In the genomic region with DNA sequence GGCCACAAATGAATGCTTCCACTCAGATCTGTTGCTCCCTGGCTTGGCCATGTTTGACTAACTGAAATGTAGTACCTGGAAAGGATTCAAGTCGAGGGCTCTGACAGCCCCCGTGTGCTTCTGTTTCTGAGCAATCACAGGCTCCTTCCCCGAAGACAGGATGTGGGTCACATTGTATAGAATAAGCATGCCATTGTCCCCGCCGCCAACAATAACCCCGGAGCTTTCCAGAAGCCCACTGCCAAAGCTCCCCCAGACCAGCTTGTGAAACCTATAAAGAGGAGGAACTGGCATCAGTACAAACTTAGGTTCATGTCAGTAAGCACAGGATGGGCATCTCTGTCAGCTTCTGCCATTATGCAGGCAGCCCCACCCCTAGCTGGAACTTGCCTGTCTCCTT, we compare ENCODE assay signal across 12 cellular contexts. TPM values are rescaled to one million over a fixed set of nuclear protein-coding genes. Genes with fewer than 3 reads are reported as not detected.
DNase-seq lines count a peak whose midpoint lies in the region; ATAC-seq and TF ChIP-seq lines count a peak whose summit lies in the region.
"Had no signal": no experiment of that assay in that cellular context is flagged by ENCODE, and none has a peak within 500 bp of the region (broad histone marks: within the 10 kb centered on the region; RNA-seq: fewer than 3 reads in every experiment).

No MANE protein-coding gene starts in this region.

- no peaks in the 10 kb centered on the region for H3K9me3 Mint-ChIP-seq in natural killer cell
- no peaks in the 10 kb centered on the region for H3K9me3 Mint-ChIP-seq in stimulated activated naive CD8-positive, alpha-beta T cell treated with anti-CD3 and anti-CD28 coated beads, Interleukin-15, amount 100 ng/mL, for 72 hours

- no peak for TF ChIP-seq CTCF in natural killer cell (IDR thresholded peaks at IDR 0.05)

- H3K4me1 Mint-ChIP-seq in natural killer cell = peaks cover 44 to 48% of the 10 kb centered on the region in 2 donors
- peaks cover 87% of the 10 kb centered on the region for H3K4me1 Mint-ChIP-seq in stimulated activated naive CD8-positive, alpha-beta T cell treated with anti-CD3 and anti-CD28 coated beads, Interleukin-15, amount 100 ng/mL, for 72 hours

- no peak for ATAC-seq in natural killer cell
- peak; percentile 58 for ATAC-seq in stimulated activated naive CD8-positive, alpha-beta T cell treated with anti-CD3 and anti-CD28 coated beads, Interleukin-15, amount 100 ng/mL, for 72 hours
- no peak for ATAC-seq in HG02870 (IDR thresholded peaks at IDR 0.05; ENCODE audit: unreplicated experiment)
- no peak for ATAC-seq in GM18867 (IDR thresholded peaks at IDR 0.05; ENCODE audit: unreplicated experiment)

- no peaks in the 10 kb centered on the region for H3K36me3 Mint-ChIP-seq in natural killer cell

- H3K4me3 Mint-ChIP-seq in natural killer cell = peak overlapping the region; percentile 45
- H3K4me3 Mint-ChIP-seq in stimulated activated naive CD8-positive, alpha-beta T cell treated with anti-CD3 and anti-CD28 coated beads, Interleukin-15, amount 100 ng/mL, for 72 hours = peak overlapping the region; percentile 63 to 81

- H3K27ac Mint-ChIP-seq in natural killer cell = peak overlapping the region in 1 of 2 donors; percentile 6
- peak overlapping the region; percentile 92 to 99 for H3K27ac Mint-ChIP-seq in stimulated activated naive CD8-positive, alpha-beta T cell treated with anti-CD3 and anti-CD28 coated beads, Interleukin-15, amount 100 ng/mL, for 72 hours

- intact Hi-C loops in natural killer cell (cut with micrococcal nuclease) = no loop called here

- no peaks in the 10 kb centered on the region for H3K27me3 Mint-ChIP-seq in natural killer cell (ENCODE audit: low read depth in 2 of 2)
- H3K27me3 Mint-ChIP-seq in stimulated activated naive CD8-positive, alpha-beta T cell treated with anti-CD3 and anti-CD28 coated beads, Interleukin-15, amount 100 ng/mL, for 72 hours = no peaks in the 10 kb centered on the region

- DNase-seq in activated CD4-positive, CD25-positive, alpha-beta regulatory T cell (lab: John Stamatoyannopoulos, UW) = peak; percentile 9 to 53 (median 40)
- no peak for DNase-seq in activated CD4-positive, CD25-positive, alpha-beta regulatory T cell treated with anti-CD3 and anti-CD28 coated beads, Interleukin-2, amount 50 U/mL, for 72 hours
- DNase-seq in activated T-cell treated with anti-CD3 and anti-CD28 coated beads, Interleukin-2, amount 50 U/mL, for 48 hours = peak; percentile 72 to 76
- no peak for DNase-seq in natural killer cell
- DNase-seq in stimulated activated naive CD8-positive, alpha-beta T cell treated with anti-CD3 and anti-CD28 coated beads, Interleukin-15, amount 100 ng/mL, for 72 hours = peak; percentile 53 to 88
- DNase-seq in kidney glomerular epithelial cell (lab: John Stamatoyannopoulos, UW) = no peak
- DNase-seq: SIG-M5, sigmoid colon had no signal

RNA-seq across cellular contexts. Expression of a gene that starts 10.4 kb away (rescaled TPM):
- total RNA-seq in natural killer cell = 10 to 100 TPM; 32.6 to 38.6 (median 38.1) TPM

RNA-seq across cellular contexts. Expression of a gene that starts 20.4 kb away (rescaled TPM):
- total RNA-seq in natural killer cell = 100 to 1,000 TPM; 113 to 151 (median 137) TPM

RNA-seq across cellular contexts. Expression of a gene that starts 26.5 kb away (rescaled TPM):
- 10 to 100 TPM; 52.0 to 66.4 (median 58.7) TPM for total RNA-seq in natural killer cell

RNA-seq across cellular contexts. Expression of a gene that starts 46.4 kb away (rescaled TPM):
- total RNA-seq in natural killer cell = not detected
- total RNA-seq: activated CD8-positive, alpha-beta memory T cell treated with anti-CD3 and anti-CD28 coated beads for 36 hours; cardiac septum; sigmoid colon had no signal

Comparison
In these comparisons a context has a peak if more than half of its experiments do, and no peak if none do; other contexts are left out.
1. DNase-seq: peak in activated CD4-positive, CD25-positive, alpha-beta regulatory T cell (4 of 4), activated T-cell treated with anti-CD3 and anti-CD28 coated beads, Interleukin-2, amount 50 U/mL, for 48 hours (2 of 2) and stimulated activated naive CD8-positive, alpha-beta T cell treated with anti-CD3 and anti-CD28 coated beads, Interleukin-15, amount 100 ng/mL, for 72 hours (2 of 2); none in activated CD4-positive, CD25-positive, alpha-beta regulatory T cell treated with anti-CD3 and anti-CD28 coated beads, Interleukin-2, amount 50 U/mL, for 72 hours (single experiment), natural killer cell (single experiment) and kidney glomerular epithelial cell (single experiment).